9 cellular contexts compared by ENCODE assay signal in the genomic region with DNA sequence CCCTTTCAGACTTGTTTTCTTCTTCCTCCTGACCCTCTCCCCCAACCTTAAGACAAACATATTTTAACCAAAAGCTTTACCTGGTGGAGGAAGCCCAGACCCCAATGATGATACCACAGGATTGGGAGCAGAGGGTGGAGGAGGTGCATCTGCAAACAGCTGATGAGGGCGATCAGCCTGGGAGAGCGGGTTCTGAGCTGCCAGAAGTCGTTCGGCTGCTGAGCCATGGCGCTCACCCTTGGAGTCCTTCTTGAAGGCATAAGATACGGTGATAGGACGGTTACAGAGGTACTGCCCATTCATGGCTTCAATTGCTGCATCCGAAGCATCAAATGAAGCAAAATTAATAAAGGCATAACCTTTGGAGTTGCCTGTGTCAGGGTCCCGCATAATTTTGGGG. TPM values are rescaled to one million over a fixed set of nuclear protein-coding genes. Genes with fewer than 3 reads are reported as not detected.
DNase-seq lines count a peak whose midpoint lies in the region; ATAC-seq, FAIRE-seq and TF ChIP-seq lines count a peak whose summit lies in the region.
"Had no signal": no experiment of that assay in that cellular context is flagged by ENCODE, and none has a peak within 500 bp of the region (broad histone marks: within the 10 kb centered on the region; RNA-seq: fewer than 3 reads in every experiment).

No MANE protein-coding gene starts in this region.

- peak overlapping the region; percentile 41 to 98 (median 96) for H3K4me3 Mint-ChIP-seq in naive B cell

- peaks cover 0 to 2% (median 0%) of the 10 kb centered on the region in 7 donors for H3K9me3 Mint-ChIP-seq in naive B cell

- CTCF ChIA-PET in K562 (lab: Yijun Ruan, JAX; ENCODE audit: low intra/inter-chr PET ratio): no interaction called here

- no peaks in the 10 kb centered on the region for H3K9me3 ChIP-seq in K562 (replicated peaks; ENCODE audit: control insufficient read depth, insufficient read depth, low read depth, low read length)

- peaks cover 4 to 10% (median 5%) of the 10 kb centered on the region in 3 donors for H3K27me3 Mint-ChIP-seq in naive B cell

- H3K4me2 ChIP-seq in K562 (ENCODE audit: insufficient read depth, low read length): peak overlapping the region; percentile 96

- H3K9me1 ChIP-seq in K562 (ENCODE audit: control insufficient read depth, insufficient read depth, low read length): no peaks in the 10 kb centered on the region

- DNase-seq in AG10803 (ENCODE audit: low read depth): no peak
- DNase-seq in HL-60 (ENCODE audit: low read depth in 1 of 2, low spot score in 1 of 2): no peak
- no peak for DNase-seq in K562 (ENCODE audit: extremely low read depth in 1 of 4, low spot score in 3 of 4)
- DNase-seq in naive B cell: no peak
- no peak for DNase-seq in DMS53 treated with DMSO at 0.1 percent for 48 hours (lab: John Stamatoyannopoulos, UW; ENCODE audit: unreplicated experiment)
- DNase-seq in SIG-M5 treated with dmso at 0.1 percent for 504 hours (lab: John Stamatoyannopoulos, UW; ENCODE audit: unreplicated experiment): no peak
- DNase-seq: head of caudate nucleus had no signal

- H3K4me1 Mint-ChIP-seq in naive B cell: peaks cover 39 to 40% (median 40%) of the 10 kb centered on the region in 3 donors

- TF ChIP-seq POLR2A in K562 (conservative IDR thresholded peaks at IDR 0.05): no peak

- intact Hi-C loops in K562 (cut with micrococcal nuclease): no loop called here

- H3K79me2 ChIP-seq in K562 (ENCODE audit: control insufficient read depth, insufficient read depth, low read length): peaks cover 36% of the 10 kb centered on the region

- no peak for TF ChIP-seq EP300 in K562 (IDR thresholded peaks at IDR 0.05; ENCODE audit: low read length)

- 78% methylated on average over 9 of the region's 9 CpGs for WGBS in K562 (ENCODE audit: insufficient coverage, low coverage, missing lambda C conversion rate)

- in situ Hi-C loops in K562 (cut with MboI): no loop called here

- H3K36me3 Mint-ChIP-seq in naive B cell: peaks cover 24 to 53% of the 10 kb centered on the region in 2 donors

- H3K4me3 ChIP-seq in AG10803 (ENCODE audit: low read length): peak overlapping the region; percentile 95
- peak overlapping the region; percentile 95; the same call in 1 of the 2 replicates for H3K4me3 ChIP-seq in HL-60 (replicated peaks; ENCODE audit: insufficient read depth, low read length)
- peak overlapping the region; percentile 93; the same call in 1 of the 2 replicates for H3K4me3 ChIP-seq in K562

- ATAC-seq in K562: no peak
- ATAC-seq in naive B cell (ENCODE audit: low read depth in 2 of 2): no peak
- no peak for ATAC-seq in GM18870 (IDR thresholded peaks at IDR 0.05; ENCODE audit: unreplicated experiment)
- ATAC-seq in HG02642 (IDR thresholded peaks at IDR 0.05; ENCODE audit: poor library complexity, unreplicated experiment): no peak

- POLR2A ChIA-PET in K562 (lab: Yijun Ruan, JAX): no interaction called here

- H3K36me3 ChIP-seq in K562 (ENCODE audit: control insufficient read depth, insufficient read depth, low read length): peaks cover 50% of the 10 kb centered on the region

- TF ChIP-seq CTCF in AG10803 (conservative IDR thresholded peaks at IDR 0.05; ENCODE audit: low read length) (no peak), HL-60 (IDR thresholded peaks at IDR 0.05; ENCODE audit: insufficient read depth, low read length) (no peak), K562 (IDR thresholded peaks at IDR 0.05 in 2 of 3, conservative IDR thresholded peaks at IDR 0.05 in 1 of 3; ENCODE audit: insufficient read depth in 2 of 3, low read depth in 1 of 3, low read length in 3 of 3) (no peak)

- BruUV-seq in K562 (replicated peaks; lab: Mats Ljungman, UMichigan): TSS peak; percentile 65

- no peak for TF ChIP-seq RAD21 in K562 (CRISPR knock-in tag; conservative IDR thresholded peaks at IDR 0.05 in 1 of 2, IDR thresholded peaks at IDR 0.05 in 1 of 2)

- H3K4me1 ChIP-seq in K562 (replicated peaks in 1 of 2; ENCODE audit: control insufficient read depth in 2 of 2, insufficient read depth in 2 of 2, low read length in 2 of 2): peaks cover 22 to 23% of the 10 kb centered on the region in 2 experiments

- no peak for FAIRE-seq in K562 (lab: Jason Lieb, UNC)

- no peak overlapping the region for H2AFZ ChIP-seq in K562 (ENCODE audit: low read depth, low read length)

- no peaks in the 10 kb centered on the region for H3K27me3 ChIP-seq in HL-60 (ENCODE audit: insufficient read depth, poor library complexity, severe bottlenecking)
- no peaks in the 10 kb centered on the region for H3K27me3 ChIP-seq in K562 (ENCODE audit: control insufficient read depth in 2 of 2, insufficient read depth in 2 of 2, low read length in 2 of 2)

- H3K27ac ChIP-seq in HL-60 (replicated peaks) (no peak overlapping the region), K562 (ENCODE audit: extremely low read depth, low read depth, low read length) (no peak overlapping the region)

- H4K20me1 ChIP-seq in K562 (replicated peaks; ENCODE audit: control insufficient read depth, insufficient read depth, low read length): 0 out of 2 replicates have a peak, but pooled peaks cover 3% of the 10 kb centered on the region

- H3K9ac ChIP-seq in K562 (ENCODE audit: insufficient read depth in 1 of 2, low read depth in 2 of 2, low read length in 2 of 2): peak overlapping the region; percentile 76 to 84; a peak in 3 of 4 replicates

- H3K27ac Mint-ChIP-seq in naive B cell: peak overlapping the region in 3 of 6 donors; percentile 17 to 91 (median 20)

RNA-seq across cellular contexts. Expression of a gene that starts 1.3 kb away (rescaled TPM):
- total RNA-seq in K562 (2011; cell fraction: chromatin; rRNA removed; ENCODE audit: low replicate concordance): 36.8 and 50.0 TPM in 2 replicates
- total RNA-seq in K562 (2011; cell fraction: nucleolus; rRNA removed): 22.8 and 30.1 TPM in 2 replicates
- total RNA-seq in K562 (2011; cell fraction: nucleoplasm; rRNA removed): 21.9 and 22.2 TPM in 2 replicates
- total RNA-seq in K562 (2014; rRNA removed) (11.0 and 13.0 TPM in 2 replicates), K562 (2014; rRNA removed; fragmentation: Illumina TruSeq; extraction: Trizol) (28.2 and 28.4 TPM in 2 replicates), K562 (2015; rRNA removed; fragmentation: Illumina TruSeq; extraction: Trizol) (30.0 and 31.3 TPM in 2 replicates), K562 (2021) (78.5 and 87.1 TPM in 2 replicates)
- polyA plus RNA-seq in K562 (2011; rRNA removed) (18.1 and 33.3 TPM in 2 replicates), K562 (2014; fragmentation: Illumina TruSeq; extraction: Trizol) (88.0 and 101 TPM in 2 replicates), K562 (2014; fragmentation: Nextera tagmentation; extraction: Ambion mirVana) (1 to 10 TPM; 3.0 to 8.3 TPM), K562 (2014; rRNA removed) (22.8 and 26.1 TPM in 2 replicates), naive B cell (ENCODE audit: low read depth in 6 of 6) (100 to 1,000 TPM in 2 of 6 donors, 10 to 100 TPM in 4; 78.6 to 115 (median 89.4) TPM)
- 20.3 and 35.8 TPM in 2 replicates for polyA plus RNA-seq in K562 (2011; cell fraction: cytosol; rRNA removed)
- polyA plus RNA-seq in K562 (2011; cell fraction: nucleus; rRNA removed): 21.9 and 25.6 TPM in 2 replicates
- polyA plus RNA-seq in K562 (2012): 62.3 and 73.0 TPM in 2 replicates
- 25.2 and 30.7 TPM in 2 replicates for polyA minus RNA-seq in K562 (2011; rRNA and poly(A)+ RNA removed)
- 22.9 and 35.8 TPM in 2 replicates for polyA minus RNA-seq in K562 (2011; cell fraction: cytosol; rRNA and poly(A)+ RNA removed)
- polyA minus RNA-seq in K562 (2011; cell fraction: nucleus; rRNA and poly(A)+ RNA removed): 15.2 and 21.9 TPM in 2 replicates

RNA-seq across cellular contexts. Expression of a gene that starts 8.7 kb away (rescaled TPM):
- 0.56 and 0.58 TPM in 2 replicates for total RNA-seq in K562 (2011; cell fraction: chromatin; rRNA removed; ENCODE audit: low replicate concordance)
- 0.33 and 0.53 TPM in 2 replicates for total RNA-seq in K562 (2011; cell fraction: nucleolus; rRNA removed)
- 0.46 and 0.51 TPM in 2 replicates for total RNA-seq in K562 (2011; cell fraction: nucleoplasm; rRNA removed)
- total RNA-seq in K562 (2014; rRNA removed) (0.08 and 0.09 TPM in 2 replicates), K562 (2014; rRNA removed; fragmentation: Illumina TruSeq; extraction: Trizol) (0.06 and 0.11 TPM in 2 replicates), K562 (2015; rRNA removed; fragmentation: Illumina TruSeq; extraction: Trizol) (0.04 and 0.07 TPM in 2 replicates), K562 (2021) (0.20 and 0.22 TPM in 2 replicates)
- polyA plus RNA-seq in K562 (2011; rRNA removed) (0.12 and 0.14 TPM in 2 replicates), K562 (2014; fragmentation: Illumina TruSeq; extraction: Trizol) (0.10 and 0.30 TPM in 2 replicates), K562 (2014; fragmentation: Nextera tagmentation; extraction: Ambion mirVana) (under 1 TPM in 1 of 2 experiments, not detected in 1; 0.10 TPM), K562 (2014; rRNA removed) (0.16 and 0.20 TPM in 2 replicates), naive B cell (ENCODE audit: low read depth in 6 of 6) (not detected)
- polyA plus RNA-seq in K562 (2011; cell fraction: cytosol; rRNA removed): 0.12 and 0.25 TPM in 2 replicates
- polyA plus RNA-seq in K562 (2011; cell fraction: nucleus; rRNA removed): 0.31 TPM in 2 replicates
- polyA plus RNA-seq in K562 (2012): 0.18 and 0.30 TPM in 2 replicates
- 0.07 and 0.15 TPM in 2 replicates for polyA minus RNA-seq in K562 (2011; rRNA and poly(A)+ RNA removed)
- polyA minus RNA-seq in K562 (2011; cell fraction: cytosol; rRNA and poly(A)+ RNA removed): not detected in 2 replicates
- 0.11 and 0.13 TPM in 2 replicates for polyA minus RNA-seq in K562 (2011; cell fraction: nucleus; rRNA and poly(A)+ RNA removed)

RNA-seq across cellular contexts. Expression of a gene that starts 10.4 kb away (rescaled TPM):
- total RNA-seq in K562 (2011; cell fraction: chromatin; rRNA removed; ENCODE audit: low replicate concordance): 9.3 and 16.8 TPM in 2 replicates
- total RNA-seq in K562 (2011; cell fraction: nucleolus; rRNA removed): 6.4 and 6.7 TPM in 2 replicates
- total RNA-seq in K562 (2011; cell fraction: nucleoplasm; rRNA removed): 7.7 and 8.3 TPM in 2 replicates
- total RNA-seq in K562 (2014; rRNA removed): 0.09 and 0.53 TPM in 2 replicates
- 0.38 and 0.51 TPM in 2 replicates for total RNA-seq in K562 (2014; rRNA removed; fragmentation: Illumina TruSeq; extraction: Trizol)
- total RNA-seq in K562 (2015; rRNA removed; fragmentation: Illumina TruSeq; extraction: Trizol): 0.38 and 0.40 TPM in 2 replicates
- total RNA-seq in K562 (2021): 0.56 and 1.3 TPM in 2 replicates
- 1.6 and 1.8 TPM in 2 replicates for polyA plus RNA-seq in K562 (2011; rRNA removed)
- 1.3 and 2.3 TPM in 2 replicates for polyA plus RNA-seq in K562 (2011; cell fraction: cytosol; rRNA removed)
- polyA plus RNA-seq in K562 (2011; cell fraction: nucleus; rRNA removed): 12.2 and 13.9 TPM in 2 replicates
- 0.74 and 1.2 TPM in 2 replicates for polyA plus RNA-seq in K562 (2012)
- polyA plus RNA-seq in K562 (2014; fragmentation: Illumina TruSeq; extraction: Trizol): 0.73 and 0.76 TPM in 2 replicates
- polyA plus RNA-seq in K562 (2014; fragmentation: Nextera tagmentation; extraction: Ambion mirVana): under 1 TPM; 0.34 to 0.45 TPM
- polyA plus RNA-seq in K562 (2014; rRNA removed): 0.60 and 1.0 TPM in 2 replicates
- polyA minus RNA-seq in K562 (2011; rRNA and poly(A)+ RNA removed): 0.96 and 1.8 TPM in 2 replicates
- 1.1 TPM in 1 of 2 replicates, not detected in the other for polyA minus RNA-seq in K562 (2011; cell fraction: cytosol; rRNA and poly(A)+ RNA removed)
- polyA minus RNA-seq in K562 (2011; cell fraction: nucleus; rRNA and poly(A)+ RNA removed): 3.4 and 3.6 TPM in 2 replicates
- under 1 TPM in 1 of 6 donors, not detected in 5; 0.45 TPM for polyA plus RNA-seq in naive B cell (ENCODE audit: low read depth in 6 of 6)

RNA-seq across cellular contexts. Expression of a gene that starts 26.9 kb away (rescaled TPM):
- total RNA-seq in K562 (2011; cell fraction: chromatin; rRNA removed; ENCODE audit: low replicate concordance): 0.72 and 1.8 TPM in 2 replicates
- total RNA-seq in K562 (2011; cell fraction: nucleolus; rRNA removed): 1.3 and 1.7 TPM in 2 replicates
- 2.4 and 2.7 TPM in 2 replicates for total RNA-seq in K562 (2011; cell fraction: nucleoplasm; rRNA removed)
- total RNA-seq in K562 (2014; rRNA removed): 0.18 and 0.53 TPM in 2 replicates
- total RNA-seq in K562 (2014; rRNA removed; fragmentation: Illumina TruSeq; extraction: Trizol): 0.58 and 1.4 TPM in 2 replicates
- 0.19 and 0.40 TPM in 2 replicates for total RNA-seq in K562 (2015; rRNA removed; fragmentation: Illumina TruSeq; extraction: Trizol)
- 0.76 and 0.82 TPM in 2 replicates for total RNA-seq in K562 (2021)
- polyA plus RNA-seq in K562 (2011; rRNA removed): 0.28 and 0.42 TPM in 2 replicates
- polyA plus RNA-seq in K562 (2011; cell fraction: cytosol; rRNA removed): 0.24 and 0.46 TPM in 2 replicates
- polyA plus RNA-seq in K562 (2011; cell fraction: nucleus; rRNA removed): 1.7 and 2.6 TPM in 2 replicates
- 0.14 and 0.24 TPM in 2 replicates for polyA plus RNA-seq in K562 (2012)
- polyA plus RNA-seq in K562 (2014; fragmentation: Illumina TruSeq; extraction: Trizol): 0.18 TPM in 1 of 2 replicates, not detected in the other
- not detected for polyA plus RNA-seq in K562 (2014; fragmentation: Nextera tagmentation; extraction: Ambion mirVana)
- polyA plus RNA-seq in K562 (2014; rRNA removed): 0.43 and 1.2 TPM in 2 replicates
- 0.21 TPM in 1 of 2 replicates, not detected in the other for polyA minus RNA-seq in K562 (2011; rRNA and poly(A)+ RNA removed)
- not detected in 2 replicates for polyA minus RNA-seq in K562 (2011; cell fraction: cytosol; rRNA and poly(A)+ RNA removed)
- polyA minus RNA-seq in K562 (2011; cell fraction: nucleus; rRNA and poly(A)+ RNA removed): 0.67 and 1.4 TPM in 2 replicates
- polyA plus RNA-seq in naive B cell (ENCODE audit: low read depth in 6 of 6): 10 to 100 TPM; 19.2 to 37.0 (median 28.0) TPM
